Comparison of ENCODE assay signal across 9 cellular contexts in genomic region chr7:74788369-74789150, GRCh38. TPM values are rescaled to one million over a fixed set of nuclear protein-coding genes. Genes with fewer than 3 reads are reported as not detected.
A peak's percentile ranks its signal among the peaks of the same experiment; 100 is the strongest.
DNase-seq lines count a peak whose midpoint lies in the region; ATAC-seq and TF ChIP-seq lines count a peak whose summit lies in the region.
"Not testable (repeated sequence)": the region's sequence is repeated elsewhere in the genome, so short reads cannot be mapped to it uniquely, and the experiment has no call there.
"Had no signal": no experiment of that assay in that cellular context is flagged by ENCODE, and none has a peak within 500 bp of the region (broad histone marks: within the 10 kb centered on the region; RNA-seq: fewer than 3 reads in every experiment).

No MANE protein-coding gene starts in this region.

- not testable (repeated sequence) for H3K4me1 Mint-ChIP-seq in activated T-cell treated with anti-CD3 and anti-CD28 coated beads, Interleukin-2, amount 50 U/mL, for 72 hours (ENCODE audit: low read depth); natural killer cell treated with Interleukin-12 subunit alpha and Interleukin-12 subunit beta and Interleukin-15 and Interleukin-18, amount 100 ng/mL, for 72 hours (ENCODE audit: low read depth in 2 of 2)

- not testable (repeated sequence) for H3K9me3 ChIP-seq in esophagus muscularis mucosa

- H3K36me3 ChIP-seq in esophagus muscularis mucosa = not testable (repeated sequence)

- H3K4me1 ChIP-seq in esophagus muscularis mucosa = not testable (repeated sequence)

- H3K36me3 Mint-ChIP-seq in activated T-cell treated with anti-CD3 and anti-CD28 coated beads, Interleukin-2, amount 50 U/mL, for 72 hours (ENCODE audit: insufficient read depth in 2 of 2); natural killer cell treated with Interleukin-12 subunit alpha and Interleukin-12 subunit beta and Interleukin-15 and Interleukin-18, amount 100 ng/mL, for 72 hours: not testable (repeated sequence)

- not testable (repeated sequence) for H3K27me3 Mint-ChIP-seq in activated T-cell treated with anti-CD3 and anti-CD28 coated beads, Interleukin-2, amount 50 U/mL, for 72 hours (ENCODE audit: low read depth); natural killer cell treated with Interleukin-12 subunit alpha and Interleukin-12 subunit beta and Interleukin-15 and Interleukin-18, amount 100 ng/mL, for 72 hours

- ATAC-seq in HG02588 (IDR thresholded peaks at IDR 0.05; ENCODE audit: unreplicated experiment) = peak; percentile 90
- ATAC-seq in activated T-cell treated with anti-CD3 and anti-CD28 coated beads, Interleukin-2, amount 50 U/mL, for 72 hours (replicated peaks in 1 of 2) = peak; percentile 95 to 96
- ATAC-seq in natural killer cell treated with Interleukin-12 subunit alpha and Interleukin-12 subunit beta and Interleukin-15 and Interleukin-18, amount 100 ng/mL, for 72 hours = peak; percentile 96 to 97

- peak; percentile 80 for DNase-seq in EL
- peak; percentile 85 for DNase-seq in MV-4-11 (lab: John Stamatoyannopoulos, UW)
- peak; percentile 81 for DNase-seq in RPMI7951 (ENCODE audit: low read depth)
- peak; percentile 97 to 98 for DNase-seq in activated T-cell treated with anti-CD3 and anti-CD28 coated beads, Interleukin-2, amount 50 U/mL, for 72 hours
- peak; percentile 97 for DNase-seq in esophagus muscularis mucosa (ENCODE audit: extremely low spot score)
- DNase-seq in natural killer cell treated with Interleukin-12 subunit alpha and Interleukin-12 subunit beta and Interleukin-15 and Interleukin-18, amount 100 ng/mL, for 72 hours (ENCODE audit: low spot score) = peak; percentile 94
- DNase-seq in stimulated activated CD8-positive, alpha-beta memory T cell treated with anti-CD3 and anti-CD28 coated beads, Interleukin-4, amount 100 ng/mL, for 48 hours = peak; percentile 99

- TF ChIP-seq CTCF in esophagus muscularis mucosa (IDR thresholded peaks at IDR 0.05) = peak in 1 of 3 experiments; percentile 18

- H3K27ac ChIP-seq in esophagus muscularis mucosa (replicated peaks in 1 of 4) = peak overlapping the region in 2 of 4 donors; percentile 48 to 51

- not testable (repeated sequence) for TF ChIP-seq POLR2A in esophagus muscularis mucosa (IDR thresholded peaks at IDR 0.05; ENCODE audit: low read depth)

- WGBS in esophagus muscularis mucosa = 0% methylated on average over 2 of the region's 82 CpGs

- peak overlapping the region; percentile 36 to 51 (median 39) for H3K4me3 ChIP-seq in esophagus muscularis mucosa

- H3K27me3 ChIP-seq in esophagus muscularis mucosa = not testable (repeated sequence)

- intact Hi-C loops in esophagus muscularis mucosa (cut with DNase I) = not testable (repeated sequence)

- TF ChIP-seq EP300 in esophagus muscularis mucosa (IDR thresholded peaks at IDR 0.05) = not testable (repeated sequence)

- not testable (repeated sequence) for H3K27ac Mint-ChIP-seq in activated T-cell treated with anti-CD3 and anti-CD28 coated beads, Interleukin-2, amount 50 U/mL, for 72 hours; natural killer cell treated with Interleukin-12 subunit alpha and Interleukin-12 subunit beta and Interleukin-15 and Interleukin-18, amount 100 ng/mL, for 72 hours

- H3K9me3 Mint-ChIP-seq in activated T-cell treated with anti-CD3 and anti-CD28 coated beads, Interleukin-2, amount 50 U/mL, for 72 hours; natural killer cell treated with Interleukin-12 subunit alpha and Interleukin-12 subunit beta and Interleukin-15 and Interleukin-18, amount 100 ng/mL, for 72 hours: not testable (repeated sequence)

- peak overlapping the region; percentile 22 to 40 for H3K4me3 Mint-ChIP-seq in activated T-cell treated with anti-CD3 and anti-CD28 coated beads, Interleukin-2, amount 50 U/mL, for 72 hours
- not testable (repeated sequence) for H3K4me3 Mint-ChIP-seq in natural killer cell treated with Interleukin-12 subunit alpha and Interleukin-12 subunit beta and Interleukin-15 and Interleukin-18, amount 100 ng/mL, for 72 hours

RNA-seq across cellular contexts. Expression of gene NCF1, which starts 14.7 kb away (rescaled TPM):
- not detected in 2 replicates for total RNA-seq in RPMI7951 (2014; rRNA removed; shearing (Covaris generic))
- total RNA-seq in activated T-cell treated with anti-CD3 and anti-CD28 coated beads, Interleukin-2, amount 50 U/mL, for 72 hours = 1 to 10 TPM; 1.8 to 3.8 TPM
- 1 to 10 TPM; 3.6 to 10.0 (median 5.7) TPM for total RNA-seq in esophagus muscularis mucosa
- total RNA-seq in natural killer cell treated with Interleukin-12 subunit alpha and Interleukin-12 subunit beta and Interleukin-15 and Interleukin-18, amount 100 ng/mL, for 72 hours = 10 to 100 TPM; 23.8 to 48.8 TPM
- total RNA-seq: temporal lobe had no signal
